1 cellular context compared by ENCODE assay signal in the genomic region with DNA sequence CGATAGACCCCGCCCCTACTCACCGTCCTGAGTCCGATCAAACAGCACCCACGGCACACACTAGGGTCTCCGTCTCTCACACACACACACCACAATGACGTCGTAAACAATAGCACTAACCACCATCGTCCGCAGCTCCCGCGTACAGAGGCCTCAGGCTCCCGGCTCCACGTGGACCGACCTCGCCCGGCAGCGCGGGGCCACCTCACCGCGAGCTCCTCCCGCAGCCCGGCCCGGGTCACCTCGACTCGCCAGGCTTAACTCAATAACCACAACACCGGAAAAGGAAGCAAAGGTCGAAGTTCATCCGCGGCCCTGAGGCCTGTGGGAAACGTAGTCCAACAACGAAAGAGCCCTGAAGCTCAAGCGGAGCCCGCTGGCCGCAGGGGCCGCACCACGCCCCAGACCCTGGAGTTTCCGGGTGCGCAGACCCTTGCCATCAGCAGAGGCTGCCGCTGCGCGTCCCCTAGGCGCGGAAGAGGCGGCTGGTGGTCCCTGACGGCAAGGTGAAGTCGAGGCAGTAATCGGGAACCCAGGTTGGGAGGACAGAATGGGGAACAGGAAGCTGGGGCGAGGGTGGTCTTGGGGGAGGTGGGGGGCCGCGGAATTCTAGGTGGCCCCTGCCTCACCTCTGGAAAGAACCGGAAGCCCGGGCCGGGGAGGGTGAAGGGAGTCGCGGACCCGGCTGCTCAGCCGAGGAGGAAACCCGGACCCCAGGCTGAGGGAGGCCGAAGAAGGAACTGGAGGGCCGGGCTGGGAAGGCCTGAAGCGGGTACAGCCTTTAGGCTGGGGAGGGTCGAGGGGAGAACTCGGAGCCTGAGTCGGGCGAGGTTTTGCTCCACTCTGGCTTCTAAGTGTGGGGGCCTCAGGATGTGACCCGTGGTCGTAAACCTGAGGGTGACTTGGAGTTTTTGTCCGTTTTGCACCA.
A peak's percentile ranks its signal among the peaks of the same experiment; 100 is the strongest.
TF ChIP-seq lines count a peak whose summit lies in the region.

A gene (minus strand): TSS at position 273 of the 928 bp plus-strand sequence. CDS start 946 bp downstream, outside the sequence.

TF ChIP-seq in K562, 482 proteins besides CTCF, POLR2A, EP300 and RAD21 (continued from another document and continues in another):
- TF ChIP-seq, protein P1, sequence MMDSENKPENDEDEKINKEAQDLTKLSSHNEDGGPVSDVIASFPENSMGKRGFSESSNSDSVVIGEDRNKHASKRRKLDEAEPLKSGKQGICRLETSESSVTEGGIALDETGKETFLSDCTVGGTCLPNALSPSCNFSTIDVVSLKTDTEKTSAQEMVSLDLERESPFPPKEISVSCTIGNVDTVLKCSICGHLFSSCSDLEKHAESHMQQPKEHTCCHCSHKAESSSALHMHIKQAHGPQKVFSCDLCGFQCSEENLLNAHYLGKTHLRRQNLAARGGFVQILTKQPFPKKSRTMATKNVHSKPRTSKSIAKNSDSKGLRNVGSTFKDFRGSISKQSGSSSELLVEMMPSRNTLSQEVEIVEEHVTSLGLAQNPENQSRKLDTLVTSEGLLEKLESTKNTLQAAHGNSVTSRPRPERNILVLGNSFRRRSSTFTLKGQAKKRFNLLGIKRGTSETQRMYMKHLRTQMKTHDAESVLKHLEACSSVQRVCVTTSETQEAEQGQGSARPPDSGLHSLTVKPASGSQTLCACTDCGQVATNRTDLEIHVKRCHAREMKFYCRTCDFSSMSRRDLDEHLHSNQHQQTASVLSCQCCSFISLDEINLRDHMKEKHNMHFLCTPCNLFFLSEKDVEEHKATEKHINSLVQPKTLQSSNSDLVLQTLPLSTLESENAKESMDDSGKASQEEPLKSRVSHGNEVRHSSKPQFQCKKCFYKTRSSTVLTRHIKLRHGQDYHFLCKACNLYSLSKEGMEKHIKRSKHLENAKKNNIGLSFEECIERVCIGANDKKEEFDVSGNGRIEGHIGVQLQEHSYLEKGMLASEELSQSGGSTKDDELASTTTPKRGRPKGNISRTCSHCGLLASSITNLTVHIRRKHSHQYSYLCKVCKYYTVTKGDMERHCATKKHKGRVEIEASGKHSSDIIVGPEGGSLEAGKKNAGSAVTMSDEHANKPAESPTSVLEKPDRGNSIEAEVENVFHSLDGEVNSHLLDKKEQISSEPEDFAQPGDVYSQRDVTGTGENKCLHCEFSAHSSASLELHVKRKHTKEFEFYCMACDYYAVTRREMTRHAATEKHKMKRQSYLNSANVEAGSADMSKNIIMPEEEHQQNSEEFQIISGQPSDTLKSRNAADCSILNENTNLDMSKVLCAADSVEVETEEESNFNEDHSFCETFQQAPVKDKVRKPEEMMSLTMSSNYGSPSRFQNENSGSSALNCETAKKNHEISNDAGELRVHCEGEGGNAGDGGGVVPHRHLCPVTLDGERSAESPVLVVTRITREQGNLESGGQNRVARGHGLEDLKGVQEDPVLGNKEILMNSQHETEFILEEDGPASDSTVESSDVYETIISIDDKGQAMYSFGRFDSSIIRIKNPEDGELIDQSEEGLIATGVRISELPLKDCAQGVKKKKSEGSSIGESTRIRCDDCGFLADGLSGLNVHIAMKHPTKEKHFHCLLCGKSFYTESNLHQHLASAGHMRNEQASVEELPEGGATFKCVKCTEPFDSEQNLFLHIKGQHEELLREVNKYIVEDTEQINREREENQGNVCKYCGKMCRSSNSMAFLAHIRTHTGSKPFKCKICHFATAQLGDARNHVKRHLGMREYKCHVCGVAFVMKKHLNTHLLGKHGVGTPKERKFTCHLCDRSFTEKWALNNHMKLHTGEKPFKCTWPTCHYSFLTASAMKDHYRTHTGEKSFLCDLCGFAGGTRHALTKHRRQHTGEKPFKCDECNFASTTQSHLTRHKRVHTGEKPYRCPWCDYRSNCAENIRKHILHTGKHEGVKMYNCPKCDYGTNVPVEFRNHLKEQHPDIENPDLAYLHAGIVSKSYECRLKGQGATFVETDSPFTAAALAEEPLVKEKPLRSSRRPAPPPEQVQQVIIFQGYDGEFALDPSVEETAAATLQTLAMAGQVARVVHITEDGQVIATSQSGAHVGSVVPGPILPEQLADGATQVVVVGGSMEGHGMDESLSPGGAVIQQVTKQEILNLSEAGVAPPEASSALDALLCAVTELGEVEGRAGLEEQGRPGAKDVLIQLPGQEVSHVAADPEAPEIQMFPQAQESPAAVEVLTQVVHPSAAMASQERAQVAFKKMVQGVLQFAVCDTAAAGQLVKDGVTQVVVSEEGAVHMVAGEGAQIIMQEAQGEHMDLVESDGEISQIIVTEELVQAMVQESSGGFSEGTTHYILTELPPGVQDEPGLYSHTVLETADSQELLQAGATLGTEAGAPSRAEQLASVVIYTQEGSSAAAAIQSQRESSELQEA (IDR thresholded peaks at IDR 0.05; ENCODE audit: low read depth): no peak
- TF ChIP-seq ZNF584 (CRISPR knock-in tag; IDR thresholded peaks at IDR 0.05; ENCODE audit: low read depth) (0 out of 2 replicates have a peak, but pooled peaks have one; percentile 50), POLR2AphosphoS5 (IDR thresholded peaks at IDR 0.05; ENCODE audit: control insufficient read depth, insufficient read depth, low read depth, low read length) (no peak), SETDB1 (IDR thresholded peaks at IDR 0.05; ENCODE audit: low read length) (no peak), MEF2D (tag; conservative IDR thresholded peaks at IDR 0.05; ENCODE audit: low read depth) (0 out of 2 replicates have a peak, but pooled peaks have one; percentile 13), HMGN3 (IDR thresholded peaks at IDR 0.05; ENCODE audit: borderline replicate concordance, extremely low read depth, insufficient read length, low read depth, low read length) (peak; percentile 63), RBFOX2 (IDR thresholded peaks at IDR 0.05; ENCODE audit: low read depth, low read length) (peak; percentile 99), RBBP5 (IDR thresholded peaks at IDR 0.05; ENCODE audit: borderline replicate concordance, insufficient read depth, low read length, poor library complexity, severe bottlenecking) (peak; percentile 87), ELF1 (tag; IDR thresholded peaks at IDR 0.05) (peak; percentile 94), ESRRA (IDR thresholded peaks at IDR 0.05; ENCODE audit: borderline replicate concordance, low read depth) (peak; percentile 95), SRSF1 (IDR thresholded peaks at IDR 0.05; ENCODE audit: low read depth, low read length) (peak; percentile 21; the same call in 1 of the 2 replicates), ZBTB7A (IDR thresholded peaks at IDR 0.05; ENCODE audit: borderline replicate concordance, control insufficient read depth, low read depth, low read length) (peak; percentile 97), ZNF695 (CRISPR knock-in tag; IDR thresholded peaks at IDR 0.05) (no peak), CBFB (CRISPR knock-in tag; IDR thresholded peaks at IDR 0.05) (peak; percentile 97), ZNF282 (CRISPR knock-in tag; IDR thresholded peaks at IDR 0.05) (no peak), HCFC1 (IDR thresholded peaks at IDR 0.05; ENCODE audit: low read depth, low read length) (peak; percentile 98), SAP30 (IDR thresholded peaks at IDR 0.05; ENCODE audit: borderline replicate concordance, insufficient read depth, low read depth, low read length, poor library complexity, severe bottlenecking) (peak; percentile 87), KAT7 (CRISPR knock-in tag; IDR thresholded peaks at IDR 0.05; ENCODE audit: borderline replicate concordance) (no peak), ZNF589 (CRISPR knock-in tag; IDR thresholded peaks at IDR 0.05; ENCODE audit: low read depth) (0 out of 2 replicates have a peak, but pooled peaks have one; percentile 29)
- TF ChIP-seq, protein P2, sequence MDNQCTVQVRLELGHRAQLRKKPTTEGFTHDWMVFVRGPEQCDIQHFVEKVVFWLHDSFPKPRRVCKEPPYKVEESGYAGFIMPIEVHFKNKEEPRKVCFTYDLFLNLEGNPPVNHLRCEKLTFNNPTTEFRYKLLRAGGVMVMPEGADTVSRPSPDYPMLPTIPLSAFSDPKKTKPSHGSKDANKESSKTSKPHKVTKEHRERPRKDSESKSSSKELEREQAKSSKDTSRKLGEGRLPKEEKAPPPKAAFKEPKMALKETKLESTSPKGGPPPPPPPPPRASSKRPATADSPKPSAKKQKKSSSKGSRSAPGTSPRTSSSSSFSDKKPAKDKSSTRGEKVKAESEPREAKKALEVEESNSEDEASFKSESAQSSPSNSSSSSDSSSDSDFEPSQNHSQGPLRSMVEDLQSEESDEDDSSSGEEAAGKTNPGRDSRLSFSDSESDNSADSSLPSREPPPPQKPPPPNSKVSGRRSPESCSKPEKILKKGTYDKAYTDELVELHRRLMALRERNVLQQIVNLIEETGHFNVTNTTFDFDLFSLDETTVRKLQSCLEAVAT (IDR thresholded peaks at IDR 0.05): peak; percentile 3 to 84; a peak in 3 of 4 replicates
- TF ChIP-seq, protein P3, sequence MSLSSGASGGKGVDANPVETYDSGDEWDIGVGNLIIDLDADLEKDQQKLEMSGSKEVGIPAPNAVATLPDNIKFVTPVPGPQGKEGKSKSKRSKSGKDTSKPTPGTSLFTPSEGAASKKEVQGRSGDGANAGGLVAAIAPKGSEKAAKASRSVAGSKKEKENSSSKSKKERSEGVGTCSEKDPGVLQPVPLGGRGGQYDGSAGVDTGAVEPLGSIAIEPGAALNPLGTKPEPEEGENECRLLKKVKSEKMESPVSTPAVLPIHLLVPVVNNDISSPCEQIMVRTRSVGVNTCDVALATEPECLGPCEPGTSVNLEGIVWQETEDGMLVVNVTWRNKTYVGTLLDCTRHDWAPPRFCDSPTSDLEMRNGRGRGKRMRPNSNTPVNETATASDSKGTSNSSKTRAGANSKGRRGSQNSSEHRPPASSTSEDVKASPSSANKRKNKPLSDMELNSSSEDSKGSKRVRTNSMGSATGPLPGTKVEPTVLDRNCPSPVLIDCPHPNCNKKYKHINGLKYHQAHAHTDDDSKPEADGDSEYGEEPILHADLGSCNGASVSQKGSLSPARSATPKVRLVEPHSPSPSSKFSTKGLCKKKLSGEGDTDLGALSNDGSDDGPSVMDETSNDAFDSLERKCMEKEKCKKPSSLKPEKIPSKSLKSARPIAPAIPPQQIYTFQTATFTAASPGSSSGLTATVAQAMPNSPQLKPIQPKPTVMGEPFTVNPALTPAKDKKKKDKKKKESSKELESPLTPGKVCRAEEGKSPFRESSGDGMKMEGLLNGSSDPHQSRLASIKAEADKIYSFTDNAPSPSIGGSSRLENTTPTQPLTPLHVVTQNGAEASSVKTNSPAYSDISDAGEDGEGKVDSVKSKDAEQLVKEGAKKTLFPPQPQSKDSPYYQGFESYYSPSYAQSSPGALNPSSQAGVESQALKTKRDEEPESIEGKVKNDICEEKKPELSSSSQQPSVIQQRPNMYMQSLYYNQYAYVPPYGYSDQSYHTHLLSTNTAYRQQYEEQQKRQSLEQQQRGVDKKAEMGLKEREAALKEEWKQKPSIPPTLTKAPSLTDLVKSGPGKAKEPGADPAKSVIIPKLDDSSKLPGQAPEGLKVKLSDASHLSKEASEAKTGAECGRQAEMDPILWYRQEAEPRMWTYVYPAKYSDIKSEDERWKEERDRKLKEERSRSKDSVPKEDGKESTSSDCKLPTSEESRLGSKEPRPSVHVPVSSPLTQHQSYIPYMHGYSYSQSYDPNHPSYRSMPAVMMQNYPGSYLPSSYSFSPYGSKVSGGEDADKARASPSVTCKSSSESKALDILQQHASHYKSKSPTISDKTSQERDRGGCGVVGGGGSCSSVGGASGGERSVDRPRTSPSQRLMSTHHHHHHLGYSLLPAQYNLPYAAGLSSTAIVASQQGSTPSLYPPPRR (CRISPR knock-in tag; IDR thresholded peaks at IDR 0.05; ENCODE audit: borderline replicate concordance): no peak
- TF ChIP-seq, protein P4, sequence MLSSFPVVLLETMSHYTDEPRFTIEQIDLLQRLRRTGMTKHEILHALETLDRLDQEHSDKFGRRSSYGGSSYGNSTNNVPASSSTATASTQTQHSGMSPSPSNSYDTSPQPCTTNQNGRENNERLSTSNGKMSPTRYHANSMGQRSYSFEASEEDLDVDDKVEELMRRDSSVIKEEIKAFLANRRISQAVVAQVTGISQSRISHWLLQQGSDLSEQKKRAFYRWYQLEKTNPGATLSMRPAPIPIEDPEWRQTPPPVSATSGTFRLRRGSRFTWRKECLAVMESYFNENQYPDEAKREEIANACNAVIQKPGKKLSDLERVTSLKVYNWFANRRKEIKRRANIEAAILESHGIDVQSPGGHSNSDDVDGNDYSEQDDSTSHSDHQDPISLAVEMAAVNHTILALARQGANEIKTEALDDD (IDR thresholded peaks at IDR 0.05): peak; percentile 79; the same call in 1 of the 2 replicates
- TF ChIP-seq, protein P5, sequence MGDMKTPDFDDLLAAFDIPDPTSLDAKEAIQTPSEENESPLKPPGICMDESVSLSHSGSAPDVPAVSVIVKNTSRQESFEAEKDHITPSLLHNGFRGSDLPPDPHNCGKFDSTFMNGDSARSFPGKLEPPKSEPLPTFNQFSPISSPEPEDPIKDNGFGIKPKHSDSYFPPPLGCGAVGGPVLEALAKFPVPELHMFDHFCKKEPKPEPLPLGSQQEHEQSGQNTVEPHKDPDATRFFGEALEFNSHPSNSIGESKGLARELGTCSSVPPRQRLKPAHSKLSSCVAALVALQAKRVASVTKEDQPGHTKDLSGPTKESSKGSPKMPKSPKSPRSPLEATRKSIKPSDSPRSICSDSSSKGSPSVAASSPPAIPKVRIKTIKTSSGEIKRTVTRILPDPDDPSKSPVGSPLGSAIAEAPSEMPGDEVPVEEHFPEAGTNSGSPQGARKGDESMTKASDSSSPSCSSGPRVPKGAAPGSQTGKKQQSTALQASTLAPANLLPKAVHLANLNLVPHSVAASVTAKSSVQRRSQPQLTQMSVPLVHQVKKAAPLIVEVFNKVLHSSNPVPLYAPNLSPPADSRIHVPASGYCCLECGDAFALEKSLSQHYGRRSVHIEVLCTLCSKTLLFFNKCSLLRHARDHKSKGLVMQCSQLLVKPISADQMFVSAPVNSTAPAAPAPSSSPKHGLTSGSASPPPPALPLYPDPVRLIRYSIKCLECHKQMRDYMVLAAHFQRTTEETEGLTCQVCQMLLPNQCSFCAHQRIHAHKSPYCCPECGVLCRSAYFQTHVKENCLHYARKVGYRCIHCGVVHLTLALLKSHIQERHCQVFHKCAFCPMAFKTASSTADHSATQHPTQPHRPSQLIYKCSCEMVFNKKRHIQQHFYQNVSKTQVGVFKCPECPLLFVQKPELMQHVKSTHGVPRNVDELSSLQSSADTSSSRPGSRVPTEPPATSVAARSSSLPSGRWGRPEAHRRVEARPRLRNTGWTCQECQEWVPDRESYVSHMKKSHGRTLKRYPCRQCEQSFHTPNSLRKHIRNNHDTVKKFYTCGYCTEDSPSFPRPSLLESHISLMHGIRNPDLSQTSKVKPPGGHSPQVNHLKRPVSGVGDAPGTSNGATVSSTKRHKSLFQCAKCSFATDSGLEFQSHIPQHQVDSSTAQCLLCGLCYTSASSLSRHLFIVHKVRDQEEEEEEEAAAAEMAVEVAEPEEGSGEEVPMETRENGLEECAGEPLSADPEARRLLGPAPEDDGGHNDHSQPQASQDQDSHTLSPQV (IDR thresholded peaks at IDR 0.05): peak; percentile 45; the same call in 1 of the 2 replicates
- TF ChIP-seq, protein P6, sequence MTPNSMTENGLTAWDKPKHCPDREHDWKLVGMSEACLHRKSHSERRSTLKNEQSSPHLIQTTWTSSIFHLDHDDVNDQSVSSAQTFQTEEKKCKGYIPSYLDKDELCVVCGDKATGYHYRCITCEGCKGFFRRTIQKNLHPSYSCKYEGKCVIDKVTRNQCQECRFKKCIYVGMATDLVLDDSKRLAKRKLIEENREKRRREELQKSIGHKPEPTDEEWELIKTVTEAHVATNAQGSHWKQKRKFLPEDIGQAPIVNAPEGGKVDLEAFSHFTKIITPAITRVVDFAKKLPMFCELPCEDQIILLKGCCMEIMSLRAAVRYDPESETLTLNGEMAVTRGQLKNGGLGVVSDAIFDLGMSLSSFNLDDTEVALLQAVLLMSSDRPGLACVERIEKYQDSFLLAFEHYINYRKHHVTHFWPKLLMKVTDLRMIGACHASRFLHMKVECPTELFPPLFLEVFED (CRISPR knock-in tag; conservative IDR thresholded peaks at IDR 0.05): peak; percentile 76
